ENCODE assay signal across 8 cellular contexts in the genomic region with DNA sequence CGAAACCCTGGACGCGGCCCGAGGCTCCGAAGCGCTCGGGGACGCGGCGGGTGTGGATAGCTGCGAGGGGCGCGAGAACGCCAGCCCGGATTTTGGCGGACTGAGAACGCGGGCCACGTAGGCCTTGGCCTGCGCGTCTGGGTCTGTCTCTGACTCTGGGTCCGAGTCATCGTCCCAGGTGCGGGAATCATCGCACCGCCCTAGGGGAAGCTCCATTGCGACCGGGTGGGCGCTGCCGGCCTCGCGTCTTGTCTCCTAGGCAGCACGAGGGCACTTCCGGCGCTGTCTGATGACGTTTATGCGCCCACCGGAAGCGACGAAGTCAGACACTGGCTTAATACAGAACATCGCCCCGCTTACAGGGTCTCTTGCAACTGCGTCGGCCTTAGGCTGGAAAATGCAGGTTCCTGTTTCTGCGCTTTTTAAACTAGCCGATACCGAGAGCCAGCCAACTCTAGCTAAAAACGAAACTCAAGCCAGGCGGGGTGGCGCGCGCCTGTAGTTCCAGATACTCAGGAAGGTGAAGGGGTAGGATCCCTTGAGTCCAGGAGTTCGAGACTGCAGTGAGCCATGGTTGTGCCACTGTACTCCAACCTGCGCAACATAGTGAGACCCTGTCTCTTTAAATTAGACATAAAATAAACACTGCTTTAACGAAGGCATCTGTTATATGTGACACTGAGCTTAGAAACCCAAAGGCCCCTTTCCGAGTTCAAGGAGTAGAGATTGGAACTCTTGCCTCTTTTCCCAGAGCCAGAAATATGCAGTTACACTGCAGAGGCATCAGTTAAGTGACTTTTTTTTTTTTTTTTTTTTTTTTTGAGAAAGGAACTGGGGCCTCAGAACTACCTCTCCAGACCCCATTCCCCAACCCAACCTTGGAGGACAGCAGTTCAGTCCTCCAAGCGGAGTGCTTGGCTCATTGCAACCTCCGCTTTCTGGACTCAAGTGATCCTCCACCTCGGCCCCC.
A peak's percentile ranks its signal among the peaks of the same experiment; 100 is the strongest.
DNase-seq lines count a peak whose midpoint lies in the region; ATAC-seq lines count a peak whose summit lies in the region.

A gene (minus strand): TSS at position 266 of the 970 bp plus-strand sequence. CDS start 50 bp downstream, at position 216.

- no peaks in the 10 kb centered on the region for H3K79me2 ChIP-seq in ACC112 (ENCODE audit: control insufficient read depth, insufficient read depth, low read length, unreplicated experiment)

- peak within 1 kb of the TSS; percentile 39 for H2AFZ ChIP-seq in ACC112 (ENCODE audit: low read length, unreplicated experiment)

- peaks cover 8% of the 10 kb centered on the region for H3K4me1 ChIP-seq in ACC112 (ENCODE audit: control insufficient read depth, insufficient read depth, low read length, unreplicated experiment)

- DNase-seq in NCI-H446 (lab: John Stamatoyannopoulos, UW) (peak; percentile 92 to 97), islet precursor cell (peak; percentile 97)
- peak; percentile 90 for DNase-seq in central memory CD4-positive, alpha-beta T cell
- peak; percentile 95 to 98 for DNase-seq in stimulated activated CD4-positive, alpha-beta T cell treated with anti-CD3 and anti-CD28 coated beads, Interleukin-12 subunit alpha, Interleukin-12 subunit beta, amount 100 ng/mL, for 24 hours (ENCODE audit: low read depth in 2 of 2)

- ATAC-seq in GM18873 (IDR thresholded peaks at IDR 0.05; ENCODE audit: low FRiP score, unreplicated experiment), result peak; percentile 72
- peak; percentile 79 for ATAC-seq in HG03280 (IDR thresholded peaks at IDR 0.05; ENCODE audit: unreplicated experiment)
- peak; percentile 89 to 93 for ATAC-seq in activated CD4-positive, CD25-positive, alpha-beta regulatory T cell treated with anti-CD3 and anti-CD28 coated beads, Interleukin-2, amount 50 U/mL, for 24 hours

- peak within 1 kb of the TSS; percentile 60 for H3K27ac ChIP-seq in ACC112 (ENCODE audit: low read depth, low read length)

- H3K4me3 ChIP-seq in ACC112 (ENCODE audit: low read depth, low read length), result peak within 1 kb of the TSS; percentile 92

- H3K36me3 ChIP-seq in ACC112 (ENCODE audit: insufficient read depth, low read length), result no peaks in the 10 kb centered on the region

- H3K27me3 ChIP-seq in ACC112 (ENCODE audit: insufficient read depth, low read length), result no peaks in the 10 kb centered on the region

Comparison
In these comparisons a context has a peak if more than half of its experiments do, and no peak if none do; other contexts are left out.
1. Peak in every context shown above with its lines: DNase-seq, ATAC-seq, H3K4me3 ChIP-seq and H3K27ac ChIP-seq.